Comparison of ENCODE assay signal across 26 cellular contexts in genomic region chr2:126748929-126749518, GRCh38.
DNase-seq lines count a peak whose midpoint lies in the region; ATAC-seq, FAIRE-seq and TF ChIP-seq lines count a peak whose summit lies in the region.
"Had no signal": no experiment of that assay in that cellular context is flagged by ENCODE, and none has a peak within 500 bp of the region (broad histone marks: within the 10 kb centered on the region; RNA-seq: fewer than 3 reads in every experiment).

No MANE protein-coding gene starts in this region.

- no peak; a peak in 1 of 4 replicates for TF ChIP-seq EP300 in GM12878 (IDR thresholded peaks at IDR 0.05; ENCODE audit: borderline replicate concordance in 1 of 2, control insufficient read depth in 1 of 2, low read depth in 2 of 2, low read length in 2 of 2)

- RAD21 ChIA-PET in GM12878 (lab: Charles Lee; ENCODE audit: unreplicated experiment): interaction anchor here (2.0 to 3.1 kb wide), 3 partner anchors 28 to 221 kb away, joined by 5 to 18 read pairs (median 9); no protein-coding TSS in a partner anchor

- POLR2A ChIA-PET in GM12878 (lab: Charles Lee): no interaction called here

- in situ Hi-C loops in GM12878 (cut with MboI): no loop called here

- no peak for TF ChIP-seq RAD21 in GM12878 (IDR thresholded peaks at IDR 0.05; ENCODE audit: insufficient read depth, low read depth, low read length)

- intact Hi-C loops in GM12878 (cut with micrococcal nuclease; ENCODE audit: unreplicated experiment): loop anchor here (1.0 to 2.0 kb wide), 2 partner anchors 90 to 221 kb away; no protein-coding TSS in a partner anchor

- no TSS peak for BruUV-seq in GM12878 (replicated peaks; lab: Mats Ljungman, UMichigan)

- no peaks in the 10 kb centered on the region; the same call in 1 of the 2 replicates for H3K4me1 ChIP-seq in GM12878 (ENCODE audit: control insufficient read depth, insufficient read depth, low read length)
- H3K4me1 ChIP-seq in Peyer's patch: no peaks in the 10 kb centered on the region
- H3K4me1 ChIP-seq: left lung had no signal

- peak; percentile 24 for FAIRE-seq in GM12892 (lab: Jason Lieb, UNC)
- no peak for FAIRE-seq in GM12878 (lab: Jason Lieb, UNC)
- FAIRE-seq: frontal cortex had no signal

- H3K4me3 ChIP-seq in GM12878 (no peak overlapping the region), Peyer's patch (no peak overlapping the region)
- H3K4me3 ChIP-seq: left lung had no signal

- DNase-seq in GM12892 (ENCODE audit: insufficient read length) (no peak), GM12878 (ENCODE audit: low read depth, low spot score) (no peak), midbrain (lab: John Stamatoyannopoulos, UW) (no peak), Peyer's patch (no peak)
- DNase-seq: COR-L47; effector memory CD8-positive, alpha-beta T cell; H9; hippocampal formation; left lung; NCI-H1092; NCI-H1930; NCI-H345; nephron progenitor cell; posterior cingulate gyrus; Right ventricle myocardium superior; stimulated activated CD4-positive, alpha-beta T cell treated with anti-CD3 and anti-CD28 coated beads, Interleukin-15, amount 100 ng/mL, for 24 hours; SW 1271 had no signal

- 20% methylated on average over 9 of the region's 9 CpGs for WGBS in GM12878 (ENCODE audit: insufficient coverage, insufficient replicate concordance, low lambda C conversion rate, missing lambda C conversion rate)

- no peaks in the 10 kb centered on the region for H4K20me1 ChIP-seq in GM12878 (ENCODE audit: control insufficient read depth, insufficient read depth)

- SMC1A ChIA-PET in GM12878 (lab: Charles Lee; ENCODE audit: uncharacterized antibody, unreplicated experiment): interaction anchor here (1.0 to 4.3 kb wide), 7 partner anchors 10 to 221 kb away, joined by 3 to 19 read pairs (median 3); no protein-coding TSS in a partner anchor

- TF ChIP-seq POLR2A in GM12892 (IDR thresholded peaks at IDR 0.05; ENCODE audit: low read depth, low read length) (no peak), GM12878 (IDR thresholded peaks at IDR 0.05; ENCODE audit: low read depth, low read length) (no peak), Peyer's patch (IDR thresholded peaks at IDR 0.05) (no peak)

- CTCF ChIA-PET in GM12878 (lab: Yijun Ruan, JAX): interaction anchor here (0.7 to 2.7 kb wide), 8 partner anchors 10 to 1233 kb away, joined by 3 to 17 read pairs (median 4); no protein-coding TSS in a partner anchor

- H3K4me2 ChIP-seq in GM12878 (ENCODE audit: control insufficient read depth, insufficient read depth): no peak overlapping the region

- no peaks in the 10 kb centered on the region for H3K36me3 ChIP-seq in GM12878 (ENCODE audit: control insufficient read depth in 2 of 2, insufficient read depth in 2 of 2, low read length in 1 of 2)
- H3K36me3 ChIP-seq in Peyer's patch: no peaks in the 10 kb centered on the region
- H3K36me3 ChIP-seq: left lung had no signal

- ATAC-seq in GM19025 (IDR thresholded peaks at IDR 0.05; ENCODE audit: low read depth, unreplicated experiment) (peak; percentile 56), HG03095 (IDR thresholded peaks at IDR 0.05; ENCODE audit: unreplicated experiment) (peak; percentile 22), GM12878 (peak; percentile 76), GM18867 (IDR thresholded peaks at IDR 0.05; ENCODE audit: unreplicated experiment) (no peak), GM19455 (IDR thresholded peaks at IDR 0.05; ENCODE audit: unreplicated experiment) (no peak)
- ATAC-seq: activated CD4-positive, CD25-positive, alpha-beta regulatory T cell treated with anti-CD3 and anti-CD28 coated beads, Interleukin-2, amount 50 U/mL, for 24 hours; effector memory CD8-positive, alpha-beta T cell; esophagus mucosa; left lung; sciatic nerve had no signal

- peak overlapping the region; percentile 5; the same call in 1 of the 2 replicates for H2AFZ ChIP-seq in GM12878 (ENCODE audit: control insufficient read depth, low read depth, low read length)

- H3K27ac ChIP-seq in GM12878 (ENCODE audit: control insufficient read depth, insufficient read depth) (no peak overlapping the region), Peyer's patch (no peak overlapping the region)
- H3K27ac ChIP-seq: HL-60, left lung had no signal

- no peak for TF ChIP-seq CTCF in GM12878 (IDR thresholded peaks at IDR 0.05 in 2 of 3, conservative IDR thresholded peaks at IDR 0.05 in 1 of 3; ENCODE audit: control insufficient read depth in 2 of 3, extremely low read depth in 1 of 3, insufficient read depth in 1 of 3, low read depth in 3 of 3, low read length in 3 of 3)
- TF ChIP-seq CTCF in Peyer's patch (IDR thresholded peaks at IDR 0.05): no peak

- no peak overlapping the region for H3K9ac ChIP-seq in GM12878 (ENCODE audit: control insufficient read depth, insufficient read depth, low read length)

- no peaks in the 10 kb centered on the region; a peak in 1 of 4 replicates for H3K27me3 ChIP-seq in GM12878 (replicated peaks in 1 of 2; ENCODE audit: control insufficient read depth in 2 of 2, insufficient read depth in 2 of 2, low read length in 1 of 2)
- H3K27me3 ChIP-seq in Peyer's patch: no peaks in the 10 kb centered on the region
- H3K27me3 ChIP-seq: left lung had no signal

- H3K9me3 ChIP-seq in GM12878 (replicated peaks; ENCODE audit: control insufficient read depth, insufficient read depth, low read length) (no peaks in the 10 kb centered on the region), Peyer's patch (no peaks in the 10 kb centered on the region)
- H3K9me3 ChIP-seq: left lung had no signal

- H3K79me2 ChIP-seq in GM12878 (ENCODE audit: control insufficient read depth, insufficient read depth, low read length): no peaks in the 10 kb centered on the region

TF ChIP-seq in GM12878, 131 proteins besides CTCF, POLR2A, EP300 and RAD21 (continues in another document):
- TF ChIP-seq, protein P1, sequence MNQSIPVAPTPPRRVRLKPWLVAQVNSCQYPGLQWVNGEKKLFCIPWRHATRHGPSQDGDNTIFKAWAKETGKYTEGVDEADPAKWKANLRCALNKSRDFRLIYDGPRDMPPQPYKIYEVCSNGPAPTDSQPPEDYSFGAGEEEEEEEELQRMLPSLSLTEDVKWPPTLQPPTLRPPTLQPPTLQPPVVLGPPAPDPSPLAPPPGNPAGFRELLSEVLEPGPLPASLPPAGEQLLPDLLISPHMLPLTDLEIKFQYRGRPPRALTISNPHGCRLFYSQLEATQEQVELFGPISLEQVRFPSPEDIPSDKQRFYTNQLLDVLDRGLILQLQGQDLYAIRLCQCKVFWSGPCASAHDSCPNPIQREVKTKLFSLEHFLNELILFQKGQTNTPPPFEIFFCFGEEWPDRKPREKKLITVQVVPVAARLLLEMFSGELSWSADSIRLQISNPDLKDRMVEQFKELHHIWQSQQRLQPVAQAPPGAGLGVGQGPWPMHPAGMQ (IDR thresholded peaks at IDR 0.05; ENCODE audit: borderline replicate concordance): no peak
- no peak for TF ChIP-seq NFIC (IDR thresholded peaks at IDR 0.05; ENCODE audit: low read depth, low read length)
- no peak for TF ChIP-seq BMI1 (IDR thresholded peaks at IDR 0.05; ENCODE audit: borderline replicate concordance)
- TF ChIP-seq MXI1 (IDR thresholded peaks at IDR 0.05; ENCODE audit: low read depth, low read length): no peak
- TF ChIP-seq, protein P2, sequence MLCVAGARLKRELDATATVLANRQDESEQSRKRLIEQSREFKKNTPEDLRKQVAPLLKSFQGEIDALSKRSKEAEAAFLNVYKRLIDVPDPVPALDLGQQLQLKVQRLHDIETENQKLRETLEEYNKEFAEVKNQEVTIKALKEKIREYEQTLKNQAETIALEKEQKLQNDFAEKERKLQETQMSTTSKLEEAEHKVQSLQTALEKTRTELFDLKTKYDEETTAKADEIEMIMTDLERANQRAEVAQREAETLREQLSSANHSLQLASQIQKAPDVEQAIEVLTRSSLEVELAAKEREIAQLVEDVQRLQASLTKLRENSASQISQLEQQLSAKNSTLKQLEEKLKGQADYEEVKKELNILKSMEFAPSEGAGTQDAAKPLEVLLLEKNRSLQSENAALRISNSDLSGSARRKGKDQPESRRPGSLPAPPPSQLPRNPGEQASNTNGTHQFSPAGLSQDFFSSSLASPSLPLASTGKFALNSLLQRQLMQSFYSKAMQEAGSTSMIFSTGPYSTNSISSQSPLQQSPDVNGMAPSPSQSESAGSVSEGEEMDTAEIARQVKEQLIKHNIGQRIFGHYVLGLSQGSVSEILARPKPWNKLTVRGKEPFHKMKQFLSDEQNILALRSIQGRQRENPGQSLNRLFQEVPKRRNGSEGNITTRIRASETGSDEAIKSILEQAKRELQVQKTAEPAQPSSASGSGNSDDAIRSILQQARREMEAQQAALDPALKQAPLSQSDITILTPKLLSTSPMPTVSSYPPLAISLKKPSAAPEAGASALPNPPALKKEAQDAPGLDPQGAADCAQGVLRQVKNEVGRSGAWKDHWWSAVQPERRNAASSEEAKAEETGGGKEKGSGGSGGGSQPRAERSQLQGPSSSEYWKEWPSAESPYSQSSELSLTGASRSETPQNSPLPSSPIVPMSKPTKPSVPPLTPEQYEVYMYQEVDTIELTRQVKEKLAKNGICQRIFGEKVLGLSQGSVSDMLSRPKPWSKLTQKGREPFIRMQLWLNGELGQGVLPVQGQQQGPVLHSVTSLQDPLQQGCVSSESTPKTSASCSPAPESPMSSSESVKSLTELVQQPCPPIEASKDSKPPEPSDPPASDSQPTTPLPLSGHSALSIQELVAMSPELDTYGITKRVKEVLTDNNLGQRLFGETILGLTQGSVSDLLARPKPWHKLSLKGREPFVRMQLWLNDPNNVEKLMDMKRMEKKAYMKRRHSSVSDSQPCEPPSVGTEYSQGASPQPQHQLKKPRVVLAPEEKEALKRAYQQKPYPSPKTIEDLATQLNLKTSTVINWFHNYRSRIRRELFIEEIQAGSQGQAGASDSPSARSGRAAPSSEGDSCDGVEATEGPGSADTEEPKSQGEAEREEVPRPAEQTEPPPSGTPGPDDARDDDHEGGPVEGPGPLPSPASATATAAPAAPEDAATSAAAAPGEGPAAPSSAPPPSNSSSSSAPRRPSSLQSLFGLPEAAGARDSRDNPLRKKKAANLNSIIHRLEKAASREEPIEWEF (IDR thresholded peaks at IDR 0.05; ENCODE audit: insufficient replicate concordance, low read depth, low read length): no peak
- TF ChIP-seq EGR1 (IDR thresholded peaks at IDR 0.05; ENCODE audit: borderline replicate concordance in 1 of 2, low read depth in 2 of 2, low read length in 2 of 2): no peak
- TF ChIP-seq CREM (IDR thresholded peaks at IDR 0.05; ENCODE audit: low read depth): no peak
- no peak for TF ChIP-seq KDM1A (IDR thresholded peaks at IDR 0.05; ENCODE audit: borderline replicate concordance)
- no peak for TF ChIP-seq RFX5 (IDR thresholded peaks at IDR 0.05; ENCODE audit: low read depth, low read length)
- TF ChIP-seq MTA2 (IDR thresholded peaks at IDR 0.05; ENCODE audit: low read depth): peak; percentile 61
- TF ChIP-seq, protein P3, sequence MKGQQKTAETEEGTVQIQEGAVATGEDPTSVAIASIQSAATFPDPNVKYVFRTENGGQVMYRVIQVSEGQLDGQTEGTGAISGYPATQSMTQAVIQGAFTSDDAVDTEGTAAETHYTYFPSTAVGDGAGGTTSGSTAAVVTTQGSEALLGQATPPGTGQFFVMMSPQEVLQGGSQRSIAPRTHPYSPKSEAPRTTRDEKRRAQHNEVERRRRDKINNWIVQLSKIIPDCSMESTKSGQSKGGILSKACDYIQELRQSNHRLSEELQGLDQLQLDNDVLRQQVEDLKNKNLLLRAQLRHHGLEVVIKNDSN (IDR thresholded peaks at IDR 0.05; ENCODE audit: borderline replicate concordance, extremely low read length, insufficient read depth, low read depth, low read length): no peak

Comparison
In these comparisons a context has a peak if more than half of its experiments do, and no peak if none do; other contexts are left out.
1. ATAC-seq: peak in GM19025 (single experiment), HG03095 (single experiment) and GM12878 (single experiment); none in GM18867 (single experiment) and GM19455 (single experiment).